ENCODE assay signal across 13 cellular contexts in genomic region chr6:1701668-1702353, GRCh38.
A peak's percentile ranks its signal among the peaks of the same experiment; 100 is the strongest.
DNase-seq lines count a peak whose midpoint lies in the region; ATAC-seq and TF ChIP-seq lines count a peak whose summit lies in the region.
"Had no signal": no experiment of that assay in that cellular context is flagged by ENCODE, and none has a peak within 500 bp of the region (broad histone marks: within the 10 kb centered on the region; RNA-seq: fewer than 3 reads in every experiment).

No MANE protein-coding gene starts in this region.

- no peak overlapping the region for H3K27ac ChIP-seq in CD8-positive, alpha-beta T cell (ENCODE audit: low read depth, low read length)

- peak overlapping the region; percentile 92 for H3K27ac Mint-ChIP-seq in osteocyte (ENCODE audit: unreplicated experiment)
- no peak overlapping the region for H3K27ac Mint-ChIP-seq in CD8-positive, alpha-beta T cell
- H3K27ac Mint-ChIP-seq: CD4-positive, CD25-positive, alpha-beta regulatory T cell; naive thymus-derived CD4-positive, alpha-beta T cell had no signal

- no peak for TF ChIP-seq CTCF in AG09309 (IDR thresholded peaks at IDR 0.05; ENCODE audit: control insufficient read depth, insufficient read depth, low read depth, low read length, missing control alignments)
- TF ChIP-seq CTCF in fibroblast of mammary gland (conservative IDR thresholded peaks at IDR 0.05; ENCODE audit: control insufficient read depth, insufficient read depth, low read depth, low read length): no peak
- TF ChIP-seq CTCF in osteocyte (IDR thresholded peaks at IDR 0.05): no peak
- no peak for TF ChIP-seq CTCF in CD8-positive, alpha-beta T cell (IDR thresholded peaks at IDR 0.05)

- intact Hi-C loops in CD8-positive, alpha-beta T cell (cut with DNase I, micrococcal nuclease): no loop called here

- ATAC-seq in HG02973 (IDR thresholded peaks at IDR 0.05; ENCODE audit: unreplicated experiment) (no peak), GM18907 (IDR thresholded peaks at IDR 0.05; ENCODE audit: unreplicated experiment) (no peak)
- ATAC-seq in CD8-positive, alpha-beta T cell: no peak
- ATAC-seq: naive thymus-derived CD4-positive, alpha-beta T cell had no signal

- no peaks in the 10 kb centered on the region for H3K9me3 ChIP-seq in CD8-positive, alpha-beta T cell (ENCODE audit: low read length)

- H3K9me3 Mint-ChIP-seq in osteocyte (ENCODE audit: unreplicated experiment): no peaks in the 10 kb centered on the region
- no peaks in the 10 kb centered on the region for H3K9me3 Mint-ChIP-seq in CD8-positive, alpha-beta T cell
- H3K9me3 Mint-ChIP-seq: naive thymus-derived CD4-positive, alpha-beta T cell had no signal

- H3K4me3 ChIP-seq in AG09309 (ENCODE audit: control insufficient read depth, low read depth, low read length) (peak overlapping the region; percentile 8), fibroblast of mammary gland (ENCODE audit: control insufficient read depth, low read depth, low read length) (peak overlapping the region; percentile 1)
- H3K4me3 ChIP-seq in CD8-positive, alpha-beta T cell (ENCODE audit: low read depth, low read length): no peak overlapping the region

- POLR2A ChIA-PET in CD8-positive, alpha-beta T cell (lab: Charles Lee): no interaction called here

- H3K4me1 ChIP-seq in CD8-positive, alpha-beta T cell (ENCODE audit: insufficient read depth, low read length): no peaks in the 10 kb centered on the region

- DNase-seq in AG09309 (ENCODE audit: low read depth): peak; percentile 93
- DNase-seq in NCI-H226: peak; percentile 90
- DNase-seq in fibroblast of mammary gland (ENCODE audit: low read depth): peak; percentile 94
- DNase-seq in osteocyte (ENCODE audit: extremely low spot score, unreplicated experiment): peak; percentile 73
- DNase-seq in CD8-positive, alpha-beta T cell: no peak
- DNase-seq in inferior parietal cortex (ENCODE audit: extremely low spot score): no peak
- DNase-seq: amygdala; CD4-positive, CD25-positive, alpha-beta regulatory T cell; head of caudate nucleus; naive thymus-derived CD4-positive, alpha-beta T cell; NCI-H1436 treated with DMSO at 0.1 percent for 48 hours had no signal

- H3K4me1 Mint-ChIP-seq in osteocyte (ENCODE audit: unreplicated experiment): peaks cover 64% of the 10 kb centered on the region
- H3K4me1 Mint-ChIP-seq in CD8-positive, alpha-beta T cell (ENCODE audit: low read depth): peaks cover 4% of the 10 kb centered on the region

- no peaks in the 10 kb centered on the region for H3K36me3 Mint-ChIP-seq in osteocyte (ENCODE audit: unreplicated experiment)
- H3K36me3 Mint-ChIP-seq in CD8-positive, alpha-beta T cell: peaks cover 2% of the 10 kb centered on the region

- CTCF ChIA-PET in CD8-positive, alpha-beta T cell (lab: Charles Lee): interaction anchor here (1.0 kb wide), 1 partner anchor 10 kb away, joined by 3 read pairs; no protein-coding TSS in a partner anchor

- peak overlapping the region; percentile 35 for H3K4me3 Mint-ChIP-seq in osteocyte (ENCODE audit: unreplicated experiment)
- no peak overlapping the region for H3K4me3 Mint-ChIP-seq in CD8-positive, alpha-beta T cell
- H3K4me3 Mint-ChIP-seq: CD4-positive, CD25-positive, alpha-beta regulatory T cell; naive thymus-derived CD4-positive, alpha-beta T cell had no signal

- no peaks in the 10 kb centered on the region for H3K27me3 ChIP-seq in CD8-positive, alpha-beta T cell (ENCODE audit: insufficient read depth, low read length)

- no peaks in the 10 kb centered on the region for H3K27me3 Mint-ChIP-seq in osteocyte (ENCODE audit: unreplicated experiment)
- no peaks in the 10 kb centered on the region for H3K27me3 Mint-ChIP-seq in CD8-positive, alpha-beta T cell (ENCODE audit: low read depth)
- H3K27me3 Mint-ChIP-seq: CD4-positive, CD25-positive, alpha-beta regulatory T cell; naive thymus-derived CD4-positive, alpha-beta T cell had no signal

- H3K36me3 ChIP-seq in CD8-positive, alpha-beta T cell (ENCODE audit: insufficient read depth, low read length): no peaks in the 10 kb centered on the region

Comparison
In these comparisons a context has a peak if more than half of its experiments do, and no peak if none do; other contexts are left out.
1. DNase-seq: peak in AG09309 (single experiment), NCI-H226 (single experiment), fibroblast of mammary gland (single experiment) and osteocyte (single experiment); none in CD8-positive, alpha-beta T cell (0 of 7) and inferior parietal cortex (single experiment).